8 cellular contexts compared by ENCODE assay signal in the genomic region with DNA sequence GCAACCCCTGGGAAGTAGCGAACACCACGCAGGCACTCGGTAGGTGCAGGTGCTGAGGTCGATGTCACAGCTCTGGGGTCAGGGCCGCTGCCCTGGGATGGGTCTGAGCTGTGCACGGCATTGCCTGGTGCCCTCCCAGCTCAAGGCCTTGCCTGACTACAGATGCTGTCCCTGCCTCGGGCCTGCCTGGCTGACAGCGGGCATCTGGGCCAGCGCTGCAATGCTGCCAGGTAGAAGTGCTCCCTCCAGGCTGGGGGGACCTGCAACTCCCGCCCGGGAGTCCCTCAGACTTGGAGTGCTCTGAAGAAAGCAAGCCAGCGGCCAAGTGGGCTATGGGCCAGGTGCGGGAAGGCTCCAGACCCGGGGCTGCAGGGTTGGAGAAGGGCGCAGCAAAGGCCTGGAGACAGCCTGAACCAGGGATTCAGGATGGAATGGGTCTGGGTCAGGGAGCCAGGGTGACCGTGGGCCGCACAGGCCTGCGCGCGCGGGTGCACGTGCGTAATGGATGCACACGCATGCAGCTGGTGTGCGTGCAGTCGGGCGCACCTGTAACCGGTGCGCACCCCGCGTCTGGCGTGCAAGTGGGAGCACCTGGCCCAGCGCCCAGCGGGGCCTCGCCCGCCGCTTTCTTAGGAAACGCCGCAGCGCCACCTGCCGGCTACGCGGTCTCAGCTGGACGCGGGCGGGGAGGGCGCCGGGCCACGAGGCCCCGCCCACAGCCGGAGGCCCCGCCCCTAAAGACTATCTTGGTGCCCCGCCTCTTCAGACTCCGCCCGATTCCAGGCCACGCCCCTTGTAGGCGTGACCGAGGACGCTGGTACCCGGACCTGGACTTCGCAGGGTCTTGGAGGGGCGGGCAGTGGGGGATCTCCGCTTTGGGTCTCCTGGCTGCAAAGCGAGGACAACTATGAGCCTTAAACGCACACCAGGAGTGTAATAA. TPM values are rescaled to one million over a fixed set of nuclear protein-coding genes. Genes with fewer than 3 reads are reported as not detected.
DNase-seq lines count a peak whose midpoint lies in the region; ATAC-seq lines count a peak whose summit lies in the region.

No MANE protein-coding gene starts in this region.

- ATAC-seq in GM18511 (IDR thresholded peaks at IDR 0.05; ENCODE audit: unreplicated experiment), result peak; percentile 67

- DNase-seq in 8988T, result peak; percentile 93
- DNase-seq in Jurkat, Clone E6-1 (ENCODE audit: low read depth, low spot score), result peak; percentile 71
- peak; percentile 87 for DNase-seq in OCI-M1 (lab: John Stamatoyannopoulos, UW)
- DNase-seq in activated T-cell treated with anti-CD3 and anti-CD28 coated beads for 1 hour (ENCODE audit: low read depth), result peak; percentile 90
- DNase-seq in epidermal melanocyte (ENCODE audit: insufficient read length, low spot score), result peak; percentile 78
- DNase-seq in mucosa of gallbladder (ENCODE audit: low spot score), result peak; percentile 80
- DNase-seq in stimulated activated CD8-positive, alpha-beta memory T cell treated with anti-CD3 and anti-CD28 coated beads, Interleukin-4, amount 100 ng/mL, for 4 hours (ENCODE audit: low read depth in 2 of 2, low spot score in 1 of 2), result peak; percentile 57 to 75

- H3K4me3 ChIP-seq in Jurkat, Clone E6-1 (ENCODE audit: low read length), result no peak overlapping the region

RNA-seq across cellular contexts. Expression of a gene that starts 46.7 kb away (rescaled TPM):
- 22.2 TPM for polyA plus RNA-seq in Jurkat, Clone E6-1 (2012; ENCODE audit: insufficient read depth, insufficient read length)
- total RNA-seq in mucosa of gallbladder, result 166 TPM
